In genomic region chr9:94996638-94997037, GRCh38 we compare ENCODE assay signal across 14 cellular contexts.
DNase-seq lines count a peak whose midpoint lies in the region.
"Had no signal": no experiment of that assay in that cellular context is flagged by ENCODE, and none has a peak within 500 bp of the region (broad histone marks: within the 10 kb centered on the region; RNA-seq: fewer than 3 reads in every experiment).

No MANE protein-coding gene starts in this region.

- H4K20me1 ChIP-seq in GM23248 (ENCODE audit: insufficient read depth), result no peaks in the 10 kb centered on the region

- peaks cover 8 to 17% (median 11%) of the 10 kb centered on the region in 3 donors for H3K36me3 Mint-ChIP-seq in immature natural killer cell

- H3K79me2 ChIP-seq in GM23248 (ENCODE audit: insufficient read depth), result no peaks in the 10 kb centered on the region

- H3K9ac ChIP-seq in GM23248 (peak overlapping the region; percentile 3; the same call in 1 of the 2 replicates), subcutaneous abdominal adipose tissue (ENCODE audit: low read length in 5 of 5) (no peak overlapping the region)

- H3K4me1 ChIP-seq in GM23248 (ENCODE audit: insufficient read depth) (peaks cover 23% of the 10 kb centered on the region), subcutaneous abdominal adipose tissue (ENCODE audit: control insufficient read depth in 5 of 5, insufficient read depth in 5 of 5, low read length in 5 of 5) (peaks cover 0 to 23% (median 0%) of the 10 kb centered on the region in 5 donors)

- H3K9me2 ChIP-seq in GM23248 (ENCODE audit: insufficient read depth), result no peaks in the 10 kb centered on the region

- no peaks in the 10 kb centered on the region for H3K9me3 ChIP-seq in GM23248 (ENCODE audit: low read depth)
- H3K9me3 ChIP-seq in subcutaneous abdominal adipose tissue (ENCODE audit: control insufficient read depth in 5 of 5, low read length in 5 of 5), result no peaks in the 10 kb centered on the region
- H3K9me3 ChIP-seq: MG63, mucosa of descending colon had no signal

- no peaks in the 10 kb centered on the region for H3K4me1 Mint-ChIP-seq in immature natural killer cell

- H3K27ac Mint-ChIP-seq in immature natural killer cell, result no peak overlapping the region
- H3K27ac Mint-ChIP-seq: activated naive CD4-positive, alpha-beta T cell treated with anti-CD3 and anti-CD28 coated beads for 36 hours had no signal

- H3K36me3 ChIP-seq in GM23248 (ENCODE audit: low read depth) (no peaks in the 10 kb centered on the region), subcutaneous abdominal adipose tissue (ENCODE audit: control insufficient read depth in 5 of 5, insufficient read depth in 5 of 5, low read length in 5 of 5) (no peaks in the 10 kb centered on the region)
- H3K36me3 ChIP-seq: MG63, WERI-Rb-1 had no signal

- H3K4me2 ChIP-seq in GM23248 (ENCODE audit: unreplicated experiment), result peak overlapping the region; percentile 7

- in situ Hi-C loops in GM23248 (cut with MboI), result no loop called here

- H3K27me3 ChIP-seq in GM23248 (replicated peaks; ENCODE audit: insufficient read depth) (no peaks in the 10 kb centered on the region), subcutaneous abdominal adipose tissue (ENCODE audit: control insufficient read depth in 5 of 5, insufficient read depth in 4 of 5, low read length in 5 of 5) (no peaks in the 10 kb centered on the region)
- H3K27me3 ChIP-seq: MG63 had no signal

- 100% methylated on average over 1 of the region's 1 CpG for WGBS in GM23248 (ENCODE audit: low coverage in 1 of 2, low lambda C conversion rate in 2 of 2, missing lambda C conversion rate in 2 of 2), 2 experiments

- H3K27me3 Mint-ChIP-seq in immature natural killer cell (ENCODE audit: low read depth in 3 of 3), result peaks cover 2 to 4% (median 2%) of the 10 kb centered on the region in 3 donors

- H3K27ac ChIP-seq in GM23248, result peak overlapping the region; percentile 59
- H3K27ac ChIP-seq in subcutaneous abdominal adipose tissue (ENCODE audit: low read depth, low read length), result peak overlapping the region; percentile 15
- H3K27ac ChIP-seq: WERI-Rb-1 had no signal

- DNase-seq in GM23248 (no peak), dermis microvascular lymphatic vessel endothelial cell (ENCODE audit: low read depth in 2 of 2) (peak; percentile 71 to 80), lung microvascular endothelial cell (ENCODE audit: low read depth in 2 of 2) (peak; percentile 71 to 87), immature natural killer cell (no peak), SHP77 (lab: John Stamatoyannopoulos, UW) (no peak), DMS79 (lab: John Stamatoyannopoulos, UW) (no peak), NCI-H2171 treated with DMSO at 0.1 percent for 48 hours (lab: John Stamatoyannopoulos, UW) (no peak)
- DNase-seq: activated naive CD4-positive, alpha-beta T cell treated with anti-CD3 and anti-CD28 coated beads for 36 hours; cerebellar nuclear complex; MG63; mucosa of descending colon; stimulated activated naive CD4-positive, alpha-beta T cell; WERI-Rb-1 had no signal

- peaks cover 23% of the 10 kb centered on the region for H3F3A ChIP-seq in GM23248 (ENCODE audit: insufficient read depth)

- no peaks in the 10 kb centered on the region for H3K9me3 Mint-ChIP-seq in immature natural killer cell
- H3K9me3 Mint-ChIP-seq: activated naive CD4-positive, alpha-beta T cell treated with anti-CD3 and anti-CD28 coated beads for 36 hours had no signal

- H3K4me3 Mint-ChIP-seq in immature natural killer cell, result no peak overlapping the region
- H3K4me3 Mint-ChIP-seq: activated naive CD4-positive, alpha-beta T cell treated with anti-CD3 and anti-CD28 coated beads for 36 hours had no signal

- no peak overlapping the region for H2AFZ ChIP-seq in GM23248

- no peak overlapping the region for H3K4me3 ChIP-seq in GM23248
- no peak overlapping the region for H3K4me3 ChIP-seq in subcutaneous abdominal adipose tissue (ENCODE audit: low read depth in 1 of 5, low read length in 5 of 5)
- H3K4me3 ChIP-seq: MG63, mucosa of descending colon had no signal

Comparison
In these comparisons a context has a peak if more than half of its experiments do, and no peak if none do; other contexts are left out.
1. DNase-seq: peak in dermis microvascular lymphatic vessel endothelial cell (2 of 2) and lung microvascular endothelial cell (2 of 2); none in GM23248 (single experiment), immature natural killer cell (0 of 3), SHP77 (0 of 2), DMS79 (single experiment) and NCI-H2171 treated with DMSO at 0.1 percent for 48 hours (single experiment).